In genomic region chr2:25808006-25808383, GRCh38 we compare ENCODE assay signal across 13 cellular contexts.
DNase-seq lines count a peak whose midpoint lies in the region; TF ChIP-seq lines count a peak whose summit lies in the region.
"Had no signal": no experiment of that assay in that cellular context is flagged by ENCODE, and none has a peak within 500 bp of the region (broad histone marks: within the 10 kb centered on the region; RNA-seq: fewer than 3 reads in every experiment).

No MANE protein-coding gene starts in this region.

- in situ Hi-C loops in astrocyte of the spinal cord (cut with HindIII; ENCODE audit: low sequenced_read_pairs): no loop called here

- H3K27ac ChIP-seq in suprapubic skin: no peak overlapping the region
- H3K27ac ChIP-seq: pancreas, skin epidermis had no signal

- TF ChIP-seq EP300 in suprapubic skin (IDR thresholded peaks at IDR 0.05): no peak

- H3K36me3 ChIP-seq in suprapubic skin: peaks cover 34% of the 10 kb centered on the region

- no peaks in the 10 kb centered on the region for H3K9me3 ChIP-seq in suprapubic skin
- H3K9me3 ChIP-seq: pancreas had no signal

- TF ChIP-seq POLR2A in suprapubic skin (IDR thresholded peaks at IDR 0.05): no peak

- TF ChIP-seq CTCF in astrocyte of the spinal cord (IDR thresholded peaks at IDR 0.05; ENCODE audit: low read depth, low read length) (no peak), suprapubic skin (IDR thresholded peaks at IDR 0.05) (no peak)

- H3K27me3 ChIP-seq in suprapubic skin: no peaks in the 10 kb centered on the region
- H3K27me3 ChIP-seq: pancreas had no signal

- H3K4me3 ChIP-seq in astrocyte of the spinal cord (ENCODE audit: low read depth, low read length) (no peak overlapping the region), suprapubic skin (no peak overlapping the region)
- H3K4me3 ChIP-seq: K562, pancreas, skin epidermis had no signal

- DNase-seq in ELR (ENCODE audit: low read depth) (peak; percentile 51), LHCN-M2 (ENCODE audit: low read depth) (peak; percentile 73), astrocyte of the spinal cord (ENCODE audit: low read depth, low spot score) (peak; percentile 5), myocyte (ENCODE audit: low read depth) (peak; percentile 26), T1000 (lab: John Stamatoyannopoulos, UW) (no peak), suprapubic skin (ENCODE audit: low spot score in 2 of 2) (no peak), DMS114 treated with DMSO at 0.1 percent for 48 hours (lab: John Stamatoyannopoulos, UW; ENCODE audit: unreplicated experiment) (no peak)
- DNase-seq: activated CD8-positive, alpha-beta memory T cell treated with anti-CD3 and anti-CD28 coated beads, Interleukin-2, amount 50 U/mL, for 48 hours; NCI-H524; OCI-M1; pancreas had no signal

- H3K4me1 ChIP-seq in suprapubic skin: no peaks in the 10 kb centered on the region
- H3K4me1 ChIP-seq: pancreas had no signal

- WGBS in suprapubic skin: 86% methylated on average over 2 of the region's 2 CpGs

Comparison
In these comparisons a context has a peak if more than half of its experiments do, and no peak if none do; other contexts are left out.
1. DNase-seq: peak in ELR (single experiment), LHCN-M2 (single experiment), astrocyte of the spinal cord (single experiment) and myocyte (single experiment); none in T1000 (single experiment), suprapubic skin (0 of 2) and DMS114 treated with DMSO at 0.1 percent for 48 hours (single experiment).